ENCODE assay signal across 2 cellular contexts in genomic region chr6:46926481-46926880, GRCh38.
TF ChIP-seq lines count a peak whose summit lies in the region.

No MANE protein-coding gene starts in this region.

TF ChIP-seq in SK-N-SH, 30 proteins besides CTCF, POLR2A, EP300 and RAD21 (continued from another document):
- TF ChIP-seq REST (IDR thresholded peaks at IDR 0.05; ENCODE audit: low read depth, low read length), result no peak
- TF ChIP-seq RCOR1 (IDR thresholded peaks at IDR 0.05; ENCODE audit: low read length), result no peak
- TF ChIP-seq POLR2AphosphoS5 (IDR thresholded peaks at IDR 0.05; ENCODE audit: low read depth, low read length), result no peak
- no peak for TF ChIP-seq TAF1 (IDR thresholded peaks at IDR 0.05; ENCODE audit: borderline replicate concordance, low read depth, low read length)
- no peak for TF ChIP-seq FOSL2 (IDR thresholded peaks at IDR 0.05; ENCODE audit: borderline replicate concordance, low read depth)
- no peak for TF ChIP-seq EZH2phosphoT487 (IDR thresholded peaks at IDR 0.05; ENCODE audit: borderline replicate concordance, low read depth)
- TF ChIP-seq IRF3 (IDR thresholded peaks at IDR 0.05; ENCODE audit: low read depth, low read length), result no peak
- TF ChIP-seq USF1 (IDR thresholded peaks at IDR 0.05; ENCODE audit: borderline replicate concordance, low read depth), result no peak
- no peak for TF ChIP-seq RXRA (IDR thresholded peaks at IDR 0.05; ENCODE audit: borderline replicate concordance, low read depth)
- TF ChIP-seq FOXJ3 (CRISPR knock-in tag; IDR thresholded peaks at IDR 0.05), result no peak
- no peak for TF ChIP-seq RFX5 (IDR thresholded peaks at IDR 0.05; ENCODE audit: low read length)
TF ChIP-seq in SK-N-SH: peak in this region for 0.

TF ChIP-seq in SK-N-SH treated with all-trans-retinoic acid at 6 μM for 48 hours, 23 proteins besides CTCF, POLR2A, EP300 and RAD21 (continued from another document):
- TF ChIP-seq CREB5 (CRISPR knock-in tag; IDR thresholded peaks at IDR 0.05; ENCODE audit: low read depth) (no peak), ZNF8 (CRISPR knock-in tag; IDR thresholded peaks at IDR 0.05) (no peak), TCF4 (CRISPR knock-in tag; IDR thresholded peaks at IDR 0.05; ENCODE audit: borderline replicate concordance) (no peak), SNAI2 (CRISPR knock-in tag; IDR thresholded peaks at IDR 0.05) (no peak), ISL1 (CRISPR knock-in tag; IDR thresholded peaks at IDR 0.05) (no peak), BACH2 (CRISPR knock-in tag; IDR thresholded peaks at IDR 0.05; ENCODE audit: borderline replicate concordance) (no peak), POU6F1 (CRISPR knock-in tag; IDR thresholded peaks at IDR 0.05; ENCODE audit: borderline replicate concordance, low read depth) (no peak), ESRRG (CRISPR knock-in tag; IDR thresholded peaks at IDR 0.05) (no peak), ARNTL (CRISPR knock-in tag; IDR thresholded peaks at IDR 0.05; ENCODE audit: borderline replicate concordance, low read depth) (no peak), OSR1 (CRISPR knock-in tag; IDR thresholded peaks at IDR 0.05) (no peak), RARB (CRISPR knock-in tag; IDR thresholded peaks at IDR 0.05) (no peak)
TF ChIP-seq in SK-N-SH treated with all-trans-retinoic acid at 6 μM for 48 hours: peak in this region for 0.
